Comparison of ENCODE assay signal across 27 cellular contexts in genomic region chr3:5768546-5768945, GRCh38.
"Had no signal": no experiment of that assay in that cellular context is flagged by ENCODE, and none has a peak within 500 bp of the region (broad histone marks: within the 10 kb centered on the region; RNA-seq: fewer than 3 reads in every experiment).

No MANE protein-coding gene starts in this region.

- H3K9me3 ChIP-seq: esophagus squamous epithelium, heart right ventricle, suprapubic skin, transverse colon, upper lobe of right lung, uterus had no signal

- H3K27me3 Mint-ChIP-seq: effector memory CD8-positive, alpha-beta T cell; memory B cell; progenitor cell of endocrine pancreas; stimulated activated naive CD8-positive, alpha-beta T cell treated with anti-CD3 and anti-CD28 coated beads, Interleukin-15, amount 100 ng/mL, for 72 hours had no signal

- H3K4me3 ChIP-seq: coronary artery, esophagus squamous epithelium, heart right ventricle, lung, neural progenitor cell, smooth muscle cell, suprapubic skin, transverse colon, upper lobe of right lung, uterus had no signal

- H3K79me2 ChIP-seq: parathyroid adenoma had no signal

- H3K4me1 ChIP-seq: esophagus squamous epithelium, heart right ventricle, neural progenitor cell, suprapubic skin, transverse colon, upper lobe of right lung, uterus had no signal

- H2AFZ ChIP-seq: neural progenitor cell, parathyroid adenoma had no signal

- H3K36me3 ChIP-seq: esophagus squamous epithelium, heart right ventricle, neural progenitor cell, suprapubic skin, transverse colon, upper lobe of right lung, uterus had no signal

- H3K4me1 Mint-ChIP-seq: memory B cell; neural progenitor cell; stimulated activated naive CD8-positive, alpha-beta T cell treated with anti-CD3 and anti-CD28 coated beads, Interleukin-15, amount 100 ng/mL, for 72 hours had no signal

- H3K4me3 Mint-ChIP-seq: effector memory CD8-positive, alpha-beta T cell; immature natural killer cell; memory B cell; natural killer cell; neural progenitor cell; stimulated activated naive CD8-positive, alpha-beta T cell treated with anti-CD3 and anti-CD28 coated beads, Interleukin-15, amount 100 ng/mL, for 72 hours had no signal

- H3K9ac ChIP-seq: neural progenitor cell, parathyroid adenoma had no signal

- ATAC-seq: effector memory CD8-positive, alpha-beta T cell; heart right ventricle; left lobe of liver; natural killer cell; sciatic nerve; stimulated activated naive CD8-positive, alpha-beta T cell treated with anti-CD3 and anti-CD28 coated beads, Interleukin-15, amount 100 ng/mL, for 72 hours; upper lobe of right lung had no signal

- H3K36me3 Mint-ChIP-seq: immature natural killer cell, memory B cell, natural killer cell, neural progenitor cell had no signal

- H3K27ac ChIP-seq: coronary artery, esophagus squamous epithelium, heart right ventricle, neural progenitor cell, parathyroid adenoma, suprapubic skin, transverse colon, upper lobe of right lung, uterus had no signal

- H3K9me3 Mint-ChIP-seq: memory B cell; neural progenitor cell; stimulated activated naive CD8-positive, alpha-beta T cell treated with anti-CD3 and anti-CD28 coated beads, Interleukin-15, amount 100 ng/mL, for 72 hours had no signal

- H3K27me3 ChIP-seq: esophagus squamous epithelium, heart right ventricle, neural progenitor cell, suprapubic skin, transverse colon, upper lobe of right lung, uterus had no signal

- DNase-seq: effector memory CD8-positive, alpha-beta T cell; esophagus squamous epithelium; foreskin melanocyte; glutamatergic neuron; heart right ventricle; hippocampal formation; immature natural killer cell; natural killer cell; stimulated activated CD4-positive, alpha-beta T cell treated with anti-CD3 and anti-CD28 coated beads, Interleukin-12 subunit alpha, Interleukin-12 subunit beta, amount 100 ng/mL, for 4 hours; stimulated activated CD4-positive, alpha-beta T cell treated with anti-CD3 and anti-CD28 coated beads, Interleukin-1b, Interleukin-23, amount 100 ng/mL, for 48 hours; stimulated activated CD4-positive, alpha-beta T cell treated with anti-CD3 and anti-CD28 coated beads, Interleukin-4, amount 100 ng/mL, for 1 hour; stimulated activated CD8-positive, alpha-beta memory T cell treated with anti-CD3 and anti-CD28 coated beads, Interleukin-4, amount 100 ng/mL, for 48 hours; stimulated activated naive CD4-positive, alpha-beta T cell; stimulated activated naive CD8-positive, alpha-beta T cell treated with anti-CD3 and anti-CD28 coated beads, Interleukin-15, amount 100 ng/mL, for 72 hours; transverse colon; upper lobe of right lung; uterus had no signal

- H3K27ac Mint-ChIP-seq: effector memory CD8-positive, alpha-beta T cell; immature natural killer cell; memory B cell; natural killer cell; neural progenitor cell; progenitor cell of endocrine pancreas; stimulated activated naive CD8-positive, alpha-beta T cell treated with anti-CD3 and anti-CD28 coated beads, Interleukin-15, amount 100 ng/mL, for 72 hours had no signal

- H3K4me2 ChIP-seq: neural progenitor cell, smooth muscle cell had no signal
